Comparison of ENCODE assay signal across 1 cellular context in genomic region chr12:66823857-66824570, GRCh38.
TF ChIP-seq lines count a peak whose summit lies in the region.

No MANE protein-coding gene starts in this region.

TF ChIP-seq in HEK293, 187 proteins besides CTCF, POLR2A, EP300 and RAD21 (continued from another document):
- TF ChIP-seq ZBTB26 (tag by site-specific recombination; optimal IDR thresholded peaks at IDR 0.05) (no peak), ZNF146 (tag by site-specific recombination; IDR thresholded peaks at IDR 0.05) (no peak), GLI2 (tag by site-specific recombination; IDR thresholded peaks at IDR 0.05; ENCODE audit: borderline replicate concordance, low read depth) (no peak), ZNF37A (tag by site-specific recombination; IDR thresholded peaks at IDR 0.05) (no peak), ZNF404 (tag by site-specific recombination; IDR thresholded peaks at IDR 0.05) (no peak), ZNF596 (tag by site-specific recombination; IDR thresholded peaks at IDR 0.05) (no peak), ZFHX2 (tag by site-specific recombination; conservative IDR thresholded peaks at IDR 0.05) (no peak), ZNF214 (tag by site-specific recombination; IDR thresholded peaks at IDR 0.05; ENCODE audit: borderline replicate concordance) (no peak), ZNF24 (tag by site-specific recombination; IDR thresholded peaks at IDR 0.05) (peak; percentile 74; the same call in 1 of the 2 replicates), ZNF529 (tag by site-specific recombination; IDR thresholded peaks at IDR 0.05; ENCODE audit: insufficient replicate concordance) (no peak), ZNF19 (tag by site-specific recombination; IDR thresholded peaks at IDR 0.05; ENCODE audit: low read depth) (no peak), ZBTB1 (tag by site-specific recombination; IDR thresholded peaks at IDR 0.05) (no peak)
- TF ChIP-seq, protein P1, sequence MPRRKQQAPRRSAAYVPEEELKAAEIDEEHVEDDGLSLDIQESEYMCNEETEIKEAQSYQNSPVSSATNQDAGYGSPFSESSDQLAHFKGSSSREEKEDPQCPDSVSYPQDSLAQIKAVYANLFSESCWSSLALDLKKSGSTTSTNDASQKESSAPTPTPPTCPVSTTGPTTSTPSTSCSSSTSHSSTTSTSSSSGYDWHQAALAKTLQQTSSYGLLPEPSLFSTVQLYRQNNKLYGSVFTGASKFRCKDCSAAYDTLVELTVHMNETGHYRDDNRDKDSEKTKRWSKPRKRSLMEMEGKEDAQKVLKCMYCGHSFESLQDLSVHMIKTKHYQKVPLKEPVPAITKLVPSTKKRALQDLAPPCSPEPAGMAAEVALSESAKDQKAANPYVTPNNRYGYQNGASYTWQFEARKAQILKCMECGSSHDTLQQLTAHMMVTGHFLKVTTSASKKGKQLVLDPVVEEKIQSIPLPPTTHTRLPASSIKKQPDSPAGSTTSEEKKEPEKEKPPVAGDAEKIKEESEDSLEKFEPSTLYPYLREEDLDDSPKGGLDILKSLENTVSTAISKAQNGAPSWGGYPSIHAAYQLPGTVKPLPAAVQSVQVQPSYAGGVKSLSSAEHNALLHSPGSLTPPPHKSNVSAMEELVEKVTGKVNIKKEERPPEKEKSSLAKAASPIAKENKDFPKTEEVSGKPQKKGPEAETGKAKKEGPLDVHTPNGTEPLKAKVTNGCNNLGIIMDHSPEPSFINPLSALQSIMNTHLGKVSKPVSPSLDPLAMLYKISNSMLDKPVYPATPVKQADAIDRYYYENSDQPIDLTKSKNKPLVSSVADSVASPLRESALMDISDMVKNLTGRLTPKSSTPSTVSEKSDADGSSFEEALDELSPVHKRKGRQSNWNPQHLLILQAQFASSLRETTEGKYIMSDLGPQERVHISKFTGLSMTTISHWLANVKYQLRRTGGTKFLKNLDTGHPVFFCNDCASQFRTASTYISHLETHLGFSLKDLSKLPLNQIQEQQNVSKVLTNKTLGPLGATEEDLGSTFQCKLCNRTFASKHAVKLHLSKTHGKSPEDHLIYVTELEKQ (tag by site-specific recombination; IDR thresholded peaks at IDR 0.05; ENCODE audit: borderline replicate concordance) = peak; percentile 76; the same call in 1 of the 2 replicates
TF ChIP-seq in HEK293: peak in this region for 49.
